ENCODE assay signal across 1 cellular context in genomic region chr4:13626492-13627184, GRCh38.
TF ChIP-seq lines count a peak whose summit lies in the region.

No MANE protein-coding gene starts in this region.

TF ChIP-seq in K562, 482 proteins besides CTCF, POLR2A, EP300 and RAD21 (continued from another document):
- TF ChIP-seq ARID4B (CRISPR knock-in tag; IDR thresholded peaks at IDR 0.05) (peak; percentile 26; the same call in 1 of the 2 replicates), HLTF (IDR thresholded peaks at IDR 0.05) (no peak), TEAD1 (CRISPR knock-in tag; IDR thresholded peaks at IDR 0.05) (0 out of 4 replicates have a peak, but pooled peaks of 1 of the 2 experiments have one; percentile 6)
